9 cellular contexts compared by ENCODE assay signal in the genomic region with DNA sequence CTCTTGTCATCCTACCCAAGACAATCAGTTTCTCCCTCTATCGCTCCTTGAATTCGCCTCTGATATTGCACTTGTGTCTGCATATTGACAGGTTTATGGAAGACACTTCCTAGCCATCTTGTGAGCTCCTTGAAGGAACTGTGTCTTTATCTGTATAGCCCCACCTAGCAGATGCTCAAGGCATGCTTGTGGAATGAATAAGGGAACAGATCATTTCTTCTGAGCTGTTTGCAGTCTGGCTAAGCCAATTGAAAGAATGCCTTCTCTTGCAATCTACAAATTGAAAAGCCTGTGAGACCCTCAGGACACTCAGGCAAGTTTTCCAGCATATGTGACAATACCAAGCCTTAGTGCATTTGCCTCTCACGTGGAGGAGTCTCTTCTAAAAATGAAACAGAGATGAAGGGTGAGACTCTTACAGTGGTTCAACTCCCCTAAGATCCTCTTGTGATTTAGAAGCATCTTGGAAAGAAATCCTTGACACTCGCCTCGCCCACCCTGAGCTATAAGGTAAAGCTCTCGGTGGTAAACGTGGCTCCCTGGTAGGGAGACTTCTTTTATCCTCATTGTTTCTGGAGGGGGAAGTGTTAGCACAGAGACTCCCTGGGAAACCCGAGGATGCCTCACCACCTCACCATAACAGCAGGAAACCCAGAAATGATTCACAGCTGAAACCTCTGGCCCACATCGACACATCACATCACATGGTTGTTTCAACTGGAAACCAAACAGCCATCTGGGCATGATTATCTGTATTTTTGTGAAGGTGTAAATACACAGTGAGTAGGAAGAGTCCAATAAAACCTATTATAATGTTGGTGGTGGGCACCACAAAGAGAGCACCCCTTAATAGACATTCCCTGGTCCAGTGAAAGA.
DNase-seq lines count a peak whose midpoint lies in the region; ATAC-seq and TF ChIP-seq lines count a peak whose summit lies in the region.
"Had no signal": no experiment of that assay in that cellular context is flagged by ENCODE, and none has a peak within 500 bp of the region (broad histone marks: within the 10 kb centered on the region; RNA-seq: fewer than 3 reads in every experiment).

No MANE protein-coding gene starts in this region.

- H3K27me3 ChIP-seq in fibroblast of lung (ENCODE audit: control insufficient read depth, insufficient read depth, low read length) = peaks cover 7% of the 10 kb centered on the region

- H3K4me3 ChIP-seq in WI38 (ENCODE audit: low read depth, low read length) (peak overlapping the region; percentile 17; the same call in 1 of the 2 replicates), fibroblast of lung (replicated peaks in 1 of 4; ENCODE audit: control extremely low read depth in 1 of 4, insufficient read depth in 1 of 4, low read depth in 3 of 4, low read length in 4 of 4) (no peak overlapping the region)
- H3K4me3 ChIP-seq: thoracic aorta had no signal

- DNase-seq in stimulated activated naive CD4-positive, alpha-beta T cell treated with Interleukin-2 at 50 U/mL for 16 hours (lab: John Stamatoyannopoulos, UW) = peak; percentile 56
- no peak for DNase-seq in stimulated activated naive CD4-positive, alpha-beta T cell (lab: John Stamatoyannopoulos, UW)
- DNase-seq in fibroblast of lung (ENCODE audit: low read depth in 2 of 2) (peak; percentile 81 to 96), NCI-H2029 (lab: John Stamatoyannopoulos, UW) (no peak), NCI-H510A treated with DMSO at 0.1 percent for 48 hours (lab: John Stamatoyannopoulos, UW) (no peak)

- peak overlapping the region; percentile 68 for H3K27ac ChIP-seq in fibroblast of lung (ENCODE audit: insufficient read depth, low read length)
- H3K27ac ChIP-seq: thoracic aorta had no signal

- no peak overlapping the region for H3K4me3 Mint-ChIP-seq in stimulated activated memory B cell treated with anti-CD40 and anti-IgM and Interleukin-4, amounts not matched to agents 10 μg/mL and 1 μg/mL and 100 μg/mL, for 72 hours

- H3K9me3 Mint-ChIP-seq in stimulated activated memory B cell treated with anti-CD40 and anti-IgM and Interleukin-4, amounts not matched to agents 10 μg/mL and 1 μg/mL and 100 μg/mL, for 72 hours = no peaks in the 10 kb centered on the region

- no peak overlapping the region for H3K27ac Mint-ChIP-seq in stimulated activated memory B cell treated with anti-CD40 and anti-IgM and Interleukin-4, amounts not matched to agents 10 μg/mL and 1 μg/mL and 100 μg/mL, for 72 hours

- H3K4me2 ChIP-seq in fibroblast of lung (ENCODE audit: extremely low read depth, insufficient read depth, low read length) = peak overlapping the region; percentile 26

- no peaks in the 10 kb centered on the region for H3K79me2 ChIP-seq in fibroblast of lung (ENCODE audit: control insufficient read depth, insufficient read depth, low read length)

- TF ChIP-seq CTCF in WI38 (IDR thresholded peaks at IDR 0.05; ENCODE audit: low read depth, low read length) = no peak
- no peak for TF ChIP-seq CTCF in fibroblast of lung (conservative IDR thresholded peaks at IDR 0.05 in 1 of 2, IDR thresholded peaks at IDR 0.05 in 1 of 2; ENCODE audit: low read depth in 1 of 2, low read length in 2 of 2)

- H3K9me3 ChIP-seq in fibroblast of lung (ENCODE audit: control insufficient read depth, insufficient read depth, low read depth, low read length) = no peaks in the 10 kb centered on the region
- H3K9me3 ChIP-seq: thoracic aorta had no signal

- peaks cover 10% of the 10 kb centered on the region for H3K4me1 ChIP-seq in fibroblast of lung (ENCODE audit: control insufficient read depth, extremely low read depth, insufficient read depth, low read length)

- H2AFZ ChIP-seq in fibroblast of lung (ENCODE audit: low read length) = peak overlapping the region; percentile 52

- H3K9ac ChIP-seq in fibroblast of lung (ENCODE audit: insufficient read depth, low read length) = no peak overlapping the region

- H4K20me1 ChIP-seq in fibroblast of lung (ENCODE audit: control insufficient read depth, extremely low read depth, insufficient read depth, low read length) = no peaks in the 10 kb centered on the region

- no peaks in the 10 kb centered on the region for H3K36me3 ChIP-seq in fibroblast of lung (ENCODE audit: control insufficient read depth, insufficient read depth, low read length)
- H3K36me3 ChIP-seq: thoracic aorta had no signal

- H3K36me3 Mint-ChIP-seq in stimulated activated memory B cell treated with anti-CD40 and anti-IgM and Interleukin-4, amounts not matched to agents 10 μg/mL and 1 μg/mL and 100 μg/mL, for 72 hours = no peaks in the 10 kb centered on the region

- peak; percentile 55 for ATAC-seq in stimulated activated memory B cell treated with anti-CD40 and anti-IgM and Interleukin-4, amounts not matched to agents 10 μg/mL and 1 μg/mL and 100 μg/mL, for 72 hours
- no peak for ATAC-seq in GM19035 (IDR thresholded peaks at IDR 0.05; ENCODE audit: unreplicated experiment)

- H3K27me3 Mint-ChIP-seq in stimulated activated memory B cell treated with anti-CD40 and anti-IgM and Interleukin-4, amounts not matched to agents 10 μg/mL and 1 μg/mL and 100 μg/mL, for 72 hours = peaks cover 22% of the 10 kb centered on the region

- H3K4me1 Mint-ChIP-seq in stimulated activated memory B cell treated with anti-CD40 and anti-IgM and Interleukin-4, amounts not matched to agents 10 μg/mL and 1 μg/mL and 100 μg/mL, for 72 hours = peaks cover 7% of the 10 kb centered on the region

Comparison
In these comparisons a context has a peak if more than half of its experiments do, and no peak if none do; other contexts are left out.
1. DNase-seq: peak in stimulated activated naive CD4-positive, alpha-beta T cell treated with Interleukin-2 at 50 U/mL for 16 hours (single experiment) and fibroblast of lung (2 of 2); none in stimulated activated naive CD4-positive, alpha-beta T cell (0 of 6), NCI-H2029 (single experiment) and NCI-H510A treated with DMSO at 0.1 percent for 48 hours (single experiment).